In the genomic region with DNA sequence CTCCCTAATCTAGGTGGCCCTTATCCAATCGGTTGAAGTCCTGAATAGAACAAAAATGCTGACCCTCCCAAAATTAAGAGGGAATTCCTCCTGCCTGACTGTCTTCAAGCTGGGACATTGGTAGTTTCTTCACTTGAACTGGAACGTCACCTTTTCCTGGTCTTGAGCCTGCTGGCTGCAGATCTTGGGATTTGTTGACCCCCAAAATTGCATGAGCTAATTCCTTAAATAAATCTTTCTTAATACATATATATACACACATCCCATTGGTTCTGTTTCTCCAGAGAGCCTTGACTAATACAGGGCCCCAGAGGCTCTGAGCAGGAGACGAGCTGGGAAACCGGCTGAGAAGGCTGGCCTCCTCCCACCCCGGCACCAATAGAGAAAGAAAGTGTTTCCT, we compare ENCODE assay signal across 17 cellular contexts. TPM values are rescaled to one million over a fixed set of nuclear protein-coding genes. Genes with fewer than 3 reads are reported as not detected.
DNase-seq lines count a peak whose midpoint lies in the region; ATAC-seq, FAIRE-seq and TF ChIP-seq lines count a peak whose summit lies in the region.
"Had no signal": no experiment of that assay in that cellular context is flagged by ENCODE, and none has a peak within 500 bp of the region (broad histone marks: within the 10 kb centered on the region; RNA-seq: fewer than 3 reads in every experiment).

No MANE protein-coding gene starts in this region.

- TF ChIP-seq POLR2A in HepG2 (IDR thresholded peaks at IDR 0.05; ENCODE audit: insufficient read depth in 1 of 2, low read depth in 2 of 2, low read length in 2 of 2) (no peak), right lobe of liver (IDR thresholded peaks at IDR 0.05) (no peak)

- BruUV-seq in HepG2 (replicated peaks; lab: Mats Ljungman, UMichigan) = no TSS peak

- H3K27ac ChIP-seq in HepG2 (ENCODE audit: extremely low read length, insufficient read depth, low read length) (no peak overlapping the region), right lobe of liver (no peak overlapping the region), layer of hippocampus (ENCODE audit: low read depth, low read length) (peak overlapping the region; percentile 99), temporal lobe (ENCODE audit: low read depth, low read length) (peak overlapping the region; percentile 99)
- H3K27ac ChIP-seq: BLaER1 had no signal

- DNase-seq in HepG2 (ENCODE audit: low spot score) (no peak), right lobe of liver (no peak), HCEC 1CT (no peak)
- DNase-seq: 8988T, AML-193, Caco-2, DMS53, GF-D8 had no signal

- FAIRE-seq in HepG2 (lab: Jason Lieb, UNC) = no peak
- FAIRE-seq: GM19239, H54 had no signal

- no peak overlapping the region for H3K9ac ChIP-seq in HepG2 (ENCODE audit: insufficient read depth, low read depth, low read length)
- H3K9ac ChIP-seq: BLaER1 had no signal

- TF ChIP-seq CTCF in HepG2 (CRISPR knock-in tag; IDR thresholded peaks at IDR 0.05) (no peak), right lobe of liver (IDR thresholded peaks at IDR 0.05) (no peak)

- no peak overlapping the region for H3K4me2 ChIP-seq in HepG2 (ENCODE audit: low read depth, low read length)
- H3K4me2 ChIP-seq: BLaER1 had no signal

- in situ Hi-C loops in HepG2 (cut with HindIII; ENCODE audit: extremely low pct_ligation_motif_present, low pct_unique_long_range_greater_than_20kb) = no loop called here

- 22% methylated on average over 5 of the region's 5 CpGs for WGBS in HepG2 (ENCODE audit: low lambda C conversion rate)
- 67% methylated on average over 5 of the region's 5 CpGs for WGBS in right lobe of liver (ENCODE audit: insufficient coverage, low coverage, low lambda C conversion rate, missing lambda C conversion rate)

- no peak overlapping the region for H2AFZ ChIP-seq in HepG2 (ENCODE audit: low read length)

- CTCF ChIA-PET in HepG2 (lab: Yijun Ruan, JAX; ENCODE audit: low intra/inter-chr PET ratio, low total read pairs) = no interaction called here

- ATAC-seq in HepG2 (no peak), right lobe of liver (no peak), HG03196 (IDR thresholded peaks at IDR 0.05; ENCODE audit: unreplicated experiment) (no peak), HG03175 (IDR thresholded peaks at IDR 0.05; ENCODE audit: unreplicated experiment) (no peak)

- TF ChIP-seq RAD21 in HepG2 (CRISPR knock-in tag; IDR thresholded peaks at IDR 0.05) = no peak

- POLR2A ChIA-PET in HepG2 (lab: Yijun Ruan, JAX) = no interaction called here

- no peaks in the 10 kb centered on the region for H4K20me1 ChIP-seq in HepG2 (ENCODE audit: insufficient read depth, low read length)
- H4K20me1 ChIP-seq: BLaER1 had no signal

- peaks cover 5% of the 10 kb centered on the region; the same call in 1 of the 2 replicates for H3K4me1 ChIP-seq in HepG2 (ENCODE audit: insufficient read depth, low read length)
- no peaks in the 10 kb centered on the region for H3K4me1 ChIP-seq in right lobe of liver
- H3K4me1 ChIP-seq: BLaER1 had no signal

- H3K27me3 ChIP-seq in HepG2 (ENCODE audit: control insufficient read depth in 1 of 2, insufficient read depth in 2 of 2, low read length in 2 of 2) (peaks cover 7 to 47% of the 10 kb centered on the region in 2 experiments), right lobe of liver (no peaks in the 10 kb centered on the region), layer of hippocampus (ENCODE audit: control insufficient read depth, insufficient read depth, low read length) (no peaks in the 10 kb centered on the region)
- H3K27me3 ChIP-seq: BLaER1 had no signal

- TF ChIP-seq EP300 in HepG2 (IDR thresholded peaks at IDR 0.05; ENCODE audit: low read depth in 2 of 2, low read length in 2 of 2) (no peak), HepG2 (CRISPR knock-in tag; IDR thresholded peaks at IDR 0.05; ENCODE audit: borderline replicate concordance) (no peak)

- no peaks in the 10 kb centered on the region for H3K79me2 ChIP-seq in HepG2 (ENCODE audit: insufficient read depth, low read length)

- intact Hi-C loops in HepG2 (cut with micrococcal nuclease; ENCODE audit: unreplicated experiment) = no loop called here
- intact Hi-C loops in right lobe of liver (cut with DNase I) = no loop called here

- no peaks in the 10 kb centered on the region for H3K36me3 ChIP-seq in HepG2 (replicated peaks in 1 of 2; ENCODE audit: control insufficient read depth in 1 of 2, insufficient read depth in 2 of 2, low read length in 2 of 2)
- H3K36me3 ChIP-seq in right lobe of liver = no peaks in the 10 kb centered on the region
- H3K36me3 ChIP-seq: BLaER1 had no signal

- no peaks in the 10 kb centered on the region for H3K9me3 ChIP-seq in HepG2 (ENCODE audit: low read length)
- no peaks in the 10 kb centered on the region for H3K9me3 ChIP-seq in right lobe of liver

- H3K4me3 ChIP-seq in HepG2 (replicated peaks in 1 of 3; ENCODE audit: insufficient read depth in 1 of 3, low read depth in 2 of 3, low read length in 3 of 3) (no peak overlapping the region), right lobe of liver (no peak overlapping the region)
- H3K4me3 ChIP-seq: BLaER1 had no signal

TF ChIP-seq in HepG2, 621 proteins besides CTCF, POLR2A, EP300 and RAD21:
- TF ChIP-seq MAFK (conservative IDR thresholded peaks at IDR 0.05 in 1 of 2, IDR thresholded peaks at IDR 0.05 in 1 of 2; ENCODE audit: low read length in 2 of 2) (peak; percentile 14 to 20; a peak in 1 of 4 replicates), CBX2 (IDR thresholded peaks at IDR 0.05; ENCODE audit: low read depth, low read length) (no peak), CBX2 (CRISPR knock-in tag; IDR thresholded peaks at IDR 0.05; ENCODE audit: low read depth) (no peak), ZMAT3 (CRISPR knock-in tag; conservative IDR thresholded peaks at IDR 0.05) (no peak), CREB1 (IDR thresholded peaks at IDR 0.05) (no peak), CREB1 (CRISPR knock-in tag; IDR thresholded peaks at IDR 0.05) (no peak), FOXO1 (CRISPR knock-in tag; IDR thresholded peaks at IDR 0.05) (no peak), XRCC5 (optimal IDR thresholded peaks at IDR 0.05; ENCODE audit: low read length) (no peak), TOE1 (CRISPR knock-in tag; IDR thresholded peaks at IDR 0.05) (no peak), SIN3A (IDR thresholded peaks at IDR 0.05; ENCODE audit: borderline replicate concordance, low read depth, low read length) (no peak)

RNA-seq across cellular contexts. Expression of gene TRIM29, which starts 46.2 kb away (rescaled TPM):
- total RNA-seq in HepG2 (2016; rRNA removed; fragmentation: Illumina TruSeq; extraction: Trizol) (0.84 and 0.86 TPM in 2 replicates), right lobe of liver (1 to 10 TPM in 4 of 6 experiments, not detected in 2; 1.1 to 2.1 (median 1.3) TPM), temporal lobe (0.25 TPM)
- total RNA-seq in HepG2 (2016; cell fraction: cytosol; rRNA removed; fragmentation: Illumina TruSeq; extraction: Trizol; ENCODE audit: low read depth) = not detected in 2 replicates
- total RNA-seq in HepG2 (2016; cell fraction: insoluble cytoplasmic fraction; rRNA removed; fragmentation: Illumina TruSeq; extraction: Trizol) = 0.58 and 0.74 TPM in 2 replicates
- total RNA-seq in HepG2 (2016; cell fraction: membrane; rRNA removed; fragmentation: Illumina TruSeq; extraction: Trizol) = 0.62 and 0.72 TPM in 2 replicates
- 1.7 and 2.0 TPM in 2 replicates for total RNA-seq in HepG2 (2016; cell fraction: nucleus; rRNA removed; fragmentation: Illumina TruSeq; extraction: Trizol)
- polyA plus RNA-seq in HepG2 (2011; rRNA removed) = 0.86 and 1.2 TPM in 2 replicates
- polyA plus RNA-seq in HepG2 (2011; cell fraction: cytosol; rRNA removed) = 0.78 and 0.83 TPM in 2 replicates
- 2.2 and 4.0 TPM in 2 replicates for polyA plus RNA-seq in HepG2 (2011; cell fraction: nucleus; rRNA removed)
- polyA plus RNA-seq in HepG2 (2012) = 0.47 and 0.95 TPM in 2 replicates
- 0.41 and 0.44 TPM in 2 replicates for polyA plus RNA-seq in HepG2 (2016; cell fraction: cytosol; fragmentation: Illumina TruSeq; extraction: Trizol; ENCODE audit: low read depth)
- polyA plus RNA-seq in HepG2 (2016; cell fraction: insoluble cytoplasmic fraction; fragmentation: Illumina TruSeq; extraction: Trizol; ENCODE audit: low read depth) = 0.74 and 0.80 TPM in 2 replicates
- 0.31 and 0.92 TPM in 2 replicates for polyA plus RNA-seq in HepG2 (2016; cell fraction: membrane; fragmentation: Illumina TruSeq; extraction: Trizol; ENCODE audit: low read depth)
- polyA plus RNA-seq in HepG2 (2016; cell fraction: nucleus; fragmentation: Illumina TruSeq; extraction: Trizol; ENCODE audit: insufficient read depth, low read depth) = 0.56 and 0.81 TPM in 2 replicates
- 14.4 and 285 TPM in 2 replicates for polyA minus RNA-seq in HepG2 (2011; rRNA and poly(A)+ RNA removed; ENCODE audit: low replicate concordance)
- polyA minus RNA-seq in HepG2 (2011; cell fraction: cytosol; rRNA and poly(A)+ RNA removed) = 1.2 and 2.0 TPM in 2 replicates
- polyA minus RNA-seq in HepG2 (2011; cell fraction: nucleus; rRNA and poly(A)+ RNA removed) = 6.6 and 14.2 TPM in 2 replicates
- total RNA-seq: CD8-positive, alpha-beta memory T cell; HT1080 had no signal
- polyA plus RNA-seq: CD8-positive, alpha-beta memory T cell had no signal

Comparison
In these comparisons a context has a peak if more than half of its experiments do, and no peak if none do; other contexts are left out.
1. H3K27ac ChIP-seq: peak in layer of hippocampus (single experiment) and temporal lobe (single experiment); none in HepG2 (single experiment) and right lobe of liver (0 of 3).